In genomic region chr2:119702203-119702917, GRCh38 we compare ENCODE assay signal across 10 cellular contexts.
"Had no signal": no experiment of that assay in that cellular context is flagged by ENCODE, and none has a peak within 500 bp of the region (broad histone marks: within the 10 kb centered on the region; RNA-seq: fewer than 3 reads in every experiment).

No MANE protein-coding gene starts in this region.

- H3K4me3 ChIP-seq: colonic mucosa, psoas muscle, smooth muscle cell, stomach, upper lobe of left lung had no signal

- H3K9me3 ChIP-seq: colonic mucosa had no signal

- H3K4me3 Mint-ChIP-seq: activated CD4-positive, alpha-beta T cell treated with anti-CD3 and anti-CD28 coated beads for 36 hours; activated naive CD8-positive, alpha-beta T cell treated with anti-CD3 and anti-CD28 coated beads for 36 hours; T-helper 1 cell treated with Interleukin-12 subunit alpha and Interleukin-12 subunit beta and Interleukin-4 antibody, amounts not matched to agents 30 μg/mL and 1 μg/mL, for 36 hours had no signal

- H3K36me3 ChIP-seq: colonic mucosa, stomach, upper lobe of left lung had no signal

- H3K27me3 ChIP-seq: colonic mucosa, upper lobe of left lung had no signal

- H3K36me3 Mint-ChIP-seq: activated naive CD8-positive, alpha-beta T cell treated with anti-CD3 and anti-CD28 coated beads for 36 hours had no signal

- H3K27me3 Mint-ChIP-seq: activated CD4-positive, alpha-beta T cell treated with anti-CD3 and anti-CD28 coated beads for 36 hours; activated naive CD8-positive, alpha-beta T cell treated with anti-CD3 and anti-CD28 coated beads for 36 hours had no signal

- H3K27ac Mint-ChIP-seq: activated CD4-positive, alpha-beta T cell treated with anti-CD3 and anti-CD28 coated beads for 36 hours; activated naive CD8-positive, alpha-beta T cell treated with anti-CD3 and anti-CD28 coated beads for 36 hours; T-helper 1 cell treated with Interleukin-12 subunit alpha and Interleukin-12 subunit beta and Interleukin-4 antibody, amounts not matched to agents 30 μg/mL and 1 μg/mL, for 36 hours had no signal

- H3K4me2 ChIP-seq: smooth muscle cell had no signal

- H3K4me1 ChIP-seq: colonic mucosa had no signal

- FAIRE-seq: endometrium, frontal cortex had no signal

- H3K27ac ChIP-seq: colonic mucosa, psoas muscle, stomach, upper lobe of left lung had no signal
